21 cellular contexts compared by ENCODE assay signal in genomic region chr10:59310324-59310914, GRCh38. TPM values are rescaled to one million over a fixed set of nuclear protein-coding genes. Genes with fewer than 3 reads are reported as not detected.
DNase-seq lines count a peak whose midpoint lies in the region; ATAC-seq and TF ChIP-seq lines count a peak whose summit lies in the region.
"Had no signal": no experiment of that assay in that cellular context is flagged by ENCODE, and none has a peak within 500 bp of the region (broad histone marks: within the 10 kb centered on the region; RNA-seq: fewer than 3 reads in every experiment).

No MANE protein-coding gene starts in this region.

- no peaks in the 10 kb centered on the region for H3K27me3 ChIP-seq in heart left ventricle
- no peaks in the 10 kb centered on the region for H3K27me3 ChIP-seq in prostate gland (replicated peaks; ENCODE audit: insufficient read depth)
- H3K27me3 ChIP-seq in thoracic aorta (replicated peaks; ENCODE audit: insufficient read depth), result no peaks in the 10 kb centered on the region
- no peaks in the 10 kb centered on the region for H3K27me3 ChIP-seq in H7 (ENCODE audit: control insufficient read depth, insufficient read depth, low read length)
- H3K27me3 ChIP-seq: SJSA1 had no signal

- no peaks in the 10 kb centered on the region for H3K27me3 Mint-ChIP-seq in activated CD8-positive, alpha-beta T cell treated with anti-CD3 and anti-CD28 coated beads for 36 hours
- H3K27me3 Mint-ChIP-seq: CD4-positive, alpha-beta memory T cell had no signal

- TF ChIP-seq CTCF in heart left ventricle (IDR thresholded peaks at IDR 0.05), result no peak
- no peak for TF ChIP-seq CTCF in prostate gland (IDR thresholded peaks at IDR 0.05)
- no peak for TF ChIP-seq CTCF in thoracic aorta (IDR thresholded peaks at IDR 0.05)
- no peak for TF ChIP-seq CTCF in activated CD8-positive, alpha-beta T cell treated with anti-CD3 and anti-CD28 coated beads for 36 hours (IDR thresholded peaks at IDR 0.05)

- CTCF ChIA-PET in activated CD8-positive, alpha-beta T cell treated with anti-CD3 and anti-CD28 coated beads for 36 hours (lab: Charles Lee), result no interaction called here

- H3K4me1 Mint-ChIP-seq in activated CD8-positive, alpha-beta T cell treated with anti-CD3 and anti-CD28 coated beads for 36 hours (ENCODE audit: low read depth), result no peaks in the 10 kb centered on the region
- H3K4me1 Mint-ChIP-seq: CD4-positive, alpha-beta memory T cell; GM23338 had no signal

- H3K27ac Mint-ChIP-seq in activated CD8-positive, alpha-beta T cell treated with anti-CD3 and anti-CD28 coated beads for 36 hours, result no peak overlapping the region
- H3K27ac Mint-ChIP-seq: CD4-positive, alpha-beta memory T cell; GM23338 had no signal

- ATAC-seq in heart left ventricle (peak; percentile 13 to 57 (median 49)), thoracic aorta (ENCODE audit: insufficient number of reproducible peaks, low FRiP score, low read depth) (no peak)
- no peak for ATAC-seq in activated CD8-positive, alpha-beta T cell treated with anti-CD3 and anti-CD28 coated beads for 36 hours
- ATAC-seq: A549, GM23338, PC-3 had no signal

- no peak for TF ChIP-seq POLR2A in heart left ventricle (IDR thresholded peaks at IDR 0.05)
- TF ChIP-seq POLR2A in prostate gland (IDR thresholded peaks at IDR 0.05), result no peak

- no peak overlapping the region for H3K4me3 Mint-ChIP-seq in activated CD8-positive, alpha-beta T cell treated with anti-CD3 and anti-CD28 coated beads for 36 hours
- H3K4me3 Mint-ChIP-seq: CD4-positive, alpha-beta memory T cell; GM23338 had no signal

- intact Hi-C loops in heart left ventricle (cut with DNase I), result loop anchor here in 2 of 10 donors (5.0 to 10.0 kb wide), 2 partner anchors 52 to 54 kb away; partner anchors contain the start of gene FAM13C (in 2 of the 2)
- intact Hi-C loops in prostate gland (cut with DNase I), result no loop called here
- intact Hi-C loops in activated CD8-positive, alpha-beta T cell treated with anti-CD3 and anti-CD28 coated beads for 36 hours (cut with micrococcal nuclease), result no loop called here

- peaks cover 0 to 64% (median 35%) of the 10 kb centered on the region in 12 donors for H3K4me1 ChIP-seq in heart left ventricle
- H3K4me1 ChIP-seq in prostate gland (replicated peaks), result peaks cover 7% of the 10 kb centered on the region
- peaks cover 12 to 46% of the 10 kb centered on the region in 2 donors for H3K4me1 ChIP-seq in thoracic aorta (ENCODE audit: control insufficient read depth in 1 of 2, low read depth in 2 of 2)
- H3K4me1 ChIP-seq: A549, SJSA1 had no signal

- H3K9me3 ChIP-seq in heart left ventricle (no peaks in the 10 kb centered on the region), prostate gland (no peaks in the 10 kb centered on the region), thoracic aorta (no peaks in the 10 kb centered on the region)
- H3K9me3 ChIP-seq: A549 had no signal

- H3K36me3 Mint-ChIP-seq in activated CD8-positive, alpha-beta T cell treated with anti-CD3 and anti-CD28 coated beads for 36 hours (ENCODE audit: low read depth), result no peaks in the 10 kb centered on the region
- H3K36me3 Mint-ChIP-seq: CD4-positive, alpha-beta memory T cell had no signal

- H3K4me3 ChIP-seq in heart left ventricle (no peak overlapping the region), prostate gland (no peak overlapping the region), thoracic aorta (no peak overlapping the region), H7 (ENCODE audit: insufficient read depth, low read depth, low read length) (no peak overlapping the region)
- H3K4me3 ChIP-seq: A549, GM23338, SJSA1 had no signal

- 44 to 64% (median 50%) methylated on average over 3 of the region's 3 CpGs for WGBS in heart left ventricle, 4 donors
- WGBS in prostate gland, result 80% methylated on average over 3 of the region's 3 CpGs

- POLR2A ChIA-PET in activated CD8-positive, alpha-beta T cell treated with anti-CD3 and anti-CD28 coated beads for 36 hours (lab: Charles Lee), result no interaction called here

- DNase-seq in heart left ventricle (no peak), prostate gland (ENCODE audit: low spot score) (no peak), thoracic aorta (ENCODE audit: low spot score) (no peak), HK-2 (ENCODE audit: unreplicated experiment) (no peak), SKM-1 treated with dmso at 0.1 percent for 144 hours (lab: John Stamatoyannopoulos, UW; ENCODE audit: unreplicated experiment) (no peak), H7 (no peak)
- DNase-seq in activated CD8-positive, alpha-beta T cell treated with anti-CD3 and anti-CD28 coated beads for 36 hours, result no peak
- DNase-seq: CD4-positive, alpha-beta memory T cell; GF-D8; KG1; MV-4-11; NCI-H187 treated with DMSO at 0.1 percent for 48 hours; NCI-H345; NCI-H526; PC-3 had no signal

- H3K27ac ChIP-seq in cingulate gyrus (ENCODE audit: low read depth, low read length), result peak overlapping the region; percentile 48
- H3K27ac ChIP-seq in heart left ventricle, result peak overlapping the region in 10 of 12 donors; percentile 20 to 66 (median 48)
- H3K27ac ChIP-seq in prostate gland, result peak overlapping the region; percentile 10 to 73
- peak overlapping the region; percentile 46 to 47 for H3K27ac ChIP-seq in thoracic aorta
- H3K27ac ChIP-seq: A549, SJSA1 had no signal

- H3K36me3 ChIP-seq in heart left ventricle (peaks cover 0 to 5% (median 0%) of the 10 kb centered on the region in 9 donors), prostate gland (no peaks in the 10 kb centered on the region), thoracic aorta (no peaks in the 10 kb centered on the region), H7 (replicated peaks; ENCODE audit: control insufficient read depth, insufficient read depth, low read length) (no peaks in the 10 kb centered on the region)
- H3K36me3 ChIP-seq: SJSA1 had no signal

- peaks cover 2% of the 10 kb centered on the region for H3K9me3 Mint-ChIP-seq in activated CD8-positive, alpha-beta T cell treated with anti-CD3 and anti-CD28 coated beads for 36 hours
- H3K9me3 Mint-ChIP-seq: GM23338 had no signal

RNA-seq across cellular contexts. Expression of gene FAM13C, which starts 51.9 kb away (rescaled TPM):
- total RNA-seq in heart left ventricle, result 10 to 100 TPM in 2 of 9 donors, 1 to 10 TPM in 7; 3.6 to 12.4 (median 8.5) TPM
- polyA plus RNA-seq in heart left ventricle, result 1 to 10 TPM in 1 of 2 donors, under 1 TPM in 1; 1.00 to 3.0 TPM
- total RNA-seq in prostate gland, result 10 to 100 TPM; 56.7 to 66.7 TPM
- 10 to 100 TPM; 20.4 to 30.9 TPM for total RNA-seq in thoracic aorta
- not detected for total RNA-seq in activated CD8-positive, alpha-beta T cell treated with anti-CD3 and anti-CD28 coated beads for 36 hours
- 1.8 and 2.5 TPM in 2 replicates for total RNA-seq in H7 (2014; rRNA removed; shearing (Covaris generic))
- total RNA-seq: CD4-positive, alpha-beta memory T cell; HT-29 had no signal
- polyA plus RNA-seq: A549; BJ; CD4-positive, alpha-beta memory T cell had no signal

Comparison
In these comparisons a context has a peak if more than half of its experiments do, and no peak if none do; other contexts are left out.
1. ATAC-seq: peak in heart left ventricle (4 of 4); none in thoracic aorta (single experiment) and activated CD8-positive, alpha-beta T cell treated with anti-CD3 and anti-CD28 coated beads for 36 hours (single experiment).
2. Peak in every context shown above with its lines, with median percentiles within 50 percentile points of each other: H3K27ac ChIP-seq.